ENCODE assay signal across 8 cellular contexts in genomic region chr9:77177894-77178794, GRCh38. TPM values are rescaled to one million over a fixed set of nuclear protein-coding genes. Genes with fewer than 3 reads are reported as not detected.
A peak's percentile ranks its signal among the peaks of the same experiment; 100 is the strongest.
DNase-seq lines count a peak whose midpoint lies in the region; ATAC-seq, FAIRE-seq and TF ChIP-seq lines count a peak whose summit lies in the region.

No MANE protein-coding gene starts in this region.

- H3K4me2 ChIP-seq in Karpas-422 (ENCODE audit: low read depth, low read length, poor library complexity, severe bottlenecking) (peak overlapping the region; percentile 85), keratinocyte (ENCODE audit: control insufficient read depth, extremely low read depth, insufficient read depth, low read depth, low read length) (peak overlapping the region; percentile 99)

- H3K9me1 ChIP-seq in keratinocyte (ENCODE audit: control insufficient read depth, extremely low read depth, insufficient read depth, low read length), result no peaks in the 10 kb centered on the region

- H3K36me3 ChIP-seq in CD8-positive, alpha-beta T cell (ENCODE audit: insufficient read depth, low read length), result no peaks in the 10 kb centered on the region
- H3K36me3 ChIP-seq in Karpas-422 (ENCODE audit: insufficient read depth, low read length) (peaks cover 11% of the 10 kb centered on the region), bronchial epithelial cell (ENCODE audit: control insufficient read depth, insufficient read depth, low read length) (no peaks in the 10 kb centered on the region), keratinocyte (ENCODE audit: control insufficient read depth in 2 of 2, extremely low read depth in 1 of 2, insufficient read depth in 2 of 2, low read length in 2 of 2) (no peaks in the 10 kb centered on the region)

- POLR2A ChIA-PET in CD8-positive, alpha-beta T cell (lab: Charles Lee), result interaction anchor here (0.9 to 1.3 kb wide), 2 partner anchors 15 to 1119 kb away, joined by 4 to 5 read pairs; partner anchors contain the start of gene PSAT1

- CTCF ChIA-PET in CD8-positive, alpha-beta T cell (lab: Charles Lee), result interaction anchor here (1.3 to 1.6 kb wide), 2 partner anchors 11 kb away, joined by 4 to 9 read pairs; no protein-coding TSS in a partner anchor

- TF ChIP-seq CTCF in CD8-positive, alpha-beta T cell (IDR thresholded peaks at IDR 0.05), result no peak
- TF ChIP-seq CTCF in VCaP (conservative IDR thresholded peaks at IDR 0.05) (no peak), bronchial epithelial cell (IDR thresholded peaks at IDR 0.05; ENCODE audit: insufficient read depth, low read length, severe bottlenecking) (no peak), keratinocyte (optimal IDR thresholded peaks at IDR 0.05 in 1 of 3, IDR thresholded peaks at IDR 0.05 in 1 of 3, conservative IDR thresholded peaks at IDR 0.05 in 1 of 3; ENCODE audit: extremely low read depth in 1 of 3, insufficient read depth in 2 of 3, low read length in 3 of 3) (no peak)

- H3K4me3 Mint-ChIP-seq in CD8-positive, alpha-beta T cell, result peak overlapping the region; percentile 92

- H3K4me3 ChIP-seq in CD8-positive, alpha-beta T cell (ENCODE audit: low read depth, low read length), result peak overlapping the region; percentile 92
- peak overlapping the region; percentile 87 for H3K4me3 ChIP-seq in Karpas-422 (ENCODE audit: low read length)
- H3K4me3 ChIP-seq in bronchial epithelial cell (ENCODE audit: low read depth, low read length), result peak overlapping the region; percentile 72
- H3K4me3 ChIP-seq in keratinocyte (ENCODE audit: control insufficient read depth in 2 of 3, extremely low read depth in 1 of 3, insufficient read depth in 2 of 3, low read depth in 1 of 3, low read length in 3 of 3), result peak overlapping the region; percentile 82 to 95 (median 87)

- no peaks in the 10 kb centered on the region for H3K9me3 Mint-ChIP-seq in CD8-positive, alpha-beta T cell

- peak overlapping the region; percentile 93 for H3K27ac Mint-ChIP-seq in CD8-positive, alpha-beta T cell

- H4K20me1 ChIP-seq in Karpas-422 (ENCODE audit: insufficient read depth, low read depth, low read length) (no peaks in the 10 kb centered on the region), keratinocyte (ENCODE audit: control insufficient read depth, extremely low read depth, insufficient read depth, low read length) (no peaks in the 10 kb centered on the region)

- FAIRE-seq in bronchial epithelial cell (lab: Jason Lieb, UNC) (no peak), keratinocyte (lab: Jason Lieb, UNC) (no peak)

- H3K27me3 Mint-ChIP-seq in CD8-positive, alpha-beta T cell (ENCODE audit: low read depth), result no peaks in the 10 kb centered on the region

- peak; percentile 19 to 66 (median 44) for DNase-seq in CD8-positive, alpha-beta T cell
- DNase-seq in Karpas-422, result peak; percentile 86
- peak; percentile 21 for DNase-seq in bronchial epithelial cell (ENCODE audit: low read depth)
- no peak for DNase-seq in keratinocyte (ENCODE audit: low read depth, low spot score)
- DNase-seq in stimulated activated CD4-positive, alpha-beta T cell treated with anti-CD3 and anti-CD28 coated beads, Interleukin-12 subunit alpha, Interleukin-12 subunit beta, amount 100 ng/mL, for 48 hours (ENCODE audit: low read depth in 2 of 3, low spot score in 1 of 3), result peak; percentile 25 to 36 (median 30)
- DNase-seq in SKM-1 (lab: John Stamatoyannopoulos, UW; ENCODE audit: unreplicated experiment), result no peak

- H3K9me2 ChIP-seq in Karpas-422 (replicated peaks; ENCODE audit: insufficient read depth, low read length), result no peaks in the 10 kb centered on the region

- H3K27me3 ChIP-seq in CD8-positive, alpha-beta T cell (ENCODE audit: insufficient read depth, low read length), result no peaks in the 10 kb centered on the region
- H3K27me3 ChIP-seq in Karpas-422 (ENCODE audit: low read length) (no peaks in the 10 kb centered on the region), bronchial epithelial cell (ENCODE audit: control insufficient read depth, insufficient read depth, low read length) (no peaks in the 10 kb centered on the region), keratinocyte (ENCODE audit: control insufficient read depth, extremely low read depth, insufficient read depth, low read length) (no peaks in the 10 kb centered on the region)

- peak; percentile 4 for ATAC-seq in CD8-positive, alpha-beta T cell
- peak; percentile 22 for ATAC-seq in GM21529 (IDR thresholded peaks at IDR 0.05; ENCODE audit: unreplicated experiment)

- H2AFZ ChIP-seq in Karpas-422 (ENCODE audit: low read length), result peak overlapping the region; percentile 60; the same call in 1 of the 2 replicates
- peak overlapping the region; percentile 98 for H2AFZ ChIP-seq in keratinocyte (ENCODE audit: control insufficient read depth, low read length)

- H3K36me3 Mint-ChIP-seq in CD8-positive, alpha-beta T cell, result peaks cover 8% of the 10 kb centered on the region

- intact Hi-C loops in CD8-positive, alpha-beta T cell (cut with DNase I, micrococcal nuclease), result loop anchor here (1.0 to 10.0 kb wide), 9 partner anchors 11 to 1287 kb away; partner anchors contain the start of genes CEP78 (in 2 of the 2), GNAQ (in 2 of the 2), PCSK5 (in 2 of the 2) and RFK (in 2 of the 2)

- H3K9me3 ChIP-seq in CD8-positive, alpha-beta T cell (ENCODE audit: low read length), result no peaks in the 10 kb centered on the region
- H3K9me3 ChIP-seq in Karpas-422 (ENCODE audit: low read length), result no peaks in the 10 kb centered on the region
- H3K9me3 ChIP-seq in keratinocyte (ENCODE audit: control insufficient read depth, low read depth, low read length), result no peaks in the 10 kb centered on the region

- peaks cover 43% of the 10 kb centered on the region for H3K4me1 Mint-ChIP-seq in CD8-positive, alpha-beta T cell (ENCODE audit: low read depth)

- H3K79me2 ChIP-seq in Karpas-422 (ENCODE audit: low read length) (peaks cover 55% of the 10 kb centered on the region), keratinocyte (ENCODE audit: control insufficient read depth, insufficient read depth, low read length) (peaks cover 54% of the 10 kb centered on the region)

- H3K27ac ChIP-seq in CD8-positive, alpha-beta T cell (ENCODE audit: low read depth, low read length), result peak overlapping the region; percentile 72
- H3K27ac ChIP-seq in Karpas-422 (ENCODE audit: low read length) (peak overlapping the region; percentile 49), VCaP (peak overlapping the region; percentile 96), keratinocyte (ENCODE audit: control insufficient read depth, insufficient read depth, low read length) (peak overlapping the region; percentile 80)

- dilution Hi-C loops in keratinocyte (cut with MboI; ENCODE audit: extremely low pct_ligation_motif_present, low sequenced_read_pairs), result no loop called here

- H3K4me1 ChIP-seq in CD8-positive, alpha-beta T cell (ENCODE audit: insufficient read depth, low read length), result peaks cover 11% of the 10 kb centered on the region
- H3K4me1 ChIP-seq in Karpas-422 (ENCODE audit: low read length), result peaks cover 32% of the 10 kb centered on the region
- H3K4me1 ChIP-seq in keratinocyte (ENCODE audit: control insufficient read depth, extremely low read depth, insufficient read depth, low read length), result peaks cover 14% of the 10 kb centered on the region

- H3K9ac ChIP-seq in Karpas-422 (ENCODE audit: low read length) (peak overlapping the region; percentile 94), keratinocyte (ENCODE audit: control insufficient read depth, extremely low read depth, insufficient read depth, low read length) (peak overlapping the region; percentile 82)

RNA-seq across cellular contexts. Expression of gene VPS13A, which starts 0.8 kb away (rescaled TPM):
- total RNA-seq in CD8-positive, alpha-beta T cell, result 10 to 100 TPM; 35.5 to 37.4 TPM
- 47.3 and 141 TPM in 2 replicates for total RNA-seq in Karpas-422 (2014; rRNA removed; shearing (Covaris generic); ENCODE audit: low replicate concordance)
- total RNA-seq in bronchial epithelial cell, result 19.5 and 32.6 TPM in 2 replicates
- polyA plus RNA-seq in keratinocyte, result 13.6 to 56.6 TPM (median 55.3 TPM) in 3 replicates
- polyA plus RNA-seq in keratinocyte (2011; ENCODE audit: low read depth), result 91.9 TPM
- 2.7 and 8.8 TPM in 2 replicates for polyA plus RNA-seq in keratinocyte (2011; cell fraction: cytosol; rRNA removed)
- 144 and 205 TPM in 2 replicates for polyA plus RNA-seq in keratinocyte (2011; cell fraction: nucleus; rRNA removed)
- 12.4 and 20.3 TPM in 2 replicates for polyA plus RNA-seq in keratinocyte (2012; ENCODE audit: low replicate concordance)
- polyA minus RNA-seq in keratinocyte, result 1.8 to 60.7 TPM (median 26.0 TPM) in 3 replicates
- 4.4 TPM for polyA minus RNA-seq in keratinocyte (2011; cell fraction: cytosol; rRNA and poly(A)+ RNA removed)
- 124 and 197 TPM in 2 replicates for polyA minus RNA-seq in keratinocyte (2011; cell fraction: nucleus; rRNA and poly(A)+ RNA removed)

Comparison
In these comparisons a context has a peak if more than half of its experiments do, and no peak if none do; other contexts are left out.
1. DNase-seq: peak in CD8-positive, alpha-beta T cell (7 of 7), Karpas-422 (single experiment), bronchial epithelial cell (single experiment) and stimulated activated CD4-positive, alpha-beta T cell treated with anti-CD3 and anti-CD28 coated beads, Interleukin-12 subunit alpha, Interleukin-12 subunit beta, amount 100 ng/mL, for 48 hours (3 of 3); none in keratinocyte (single experiment) and SKM-1 (single experiment).
2. Peak in every context shown above with its lines, with median percentiles within 50 percentile points of each other: H3K27ac ChIP-seq and H3K4me3 ChIP-seq.